Comparison of ENCODE assay signal across 10 cellular contexts in the genomic region with DNA sequence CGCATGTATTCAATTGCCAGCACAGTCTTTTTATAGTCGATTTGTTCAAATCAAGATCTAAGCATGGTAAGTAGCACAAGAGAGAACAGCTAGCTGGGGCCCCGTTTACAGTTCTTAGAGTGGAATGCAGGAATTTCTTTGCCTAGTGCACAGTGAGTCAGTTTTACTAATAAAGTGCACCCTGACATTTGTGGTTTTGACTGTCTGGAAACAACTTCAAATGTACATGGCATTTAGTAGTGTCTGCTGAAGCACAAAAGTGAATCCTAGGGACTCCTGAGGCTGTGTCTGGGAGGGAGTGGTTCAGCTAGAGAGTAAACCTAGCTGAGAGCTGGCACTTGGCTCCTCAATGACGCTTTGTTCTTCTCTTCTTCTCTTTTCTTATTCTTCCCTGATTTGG.
DNase-seq lines count a peak whose midpoint lies in the region; ATAC-seq and TF ChIP-seq lines count a peak whose summit lies in the region.
"Had no signal": no experiment of that assay in that cellular context is flagged by ENCODE, and none has a peak within 500 bp of the region (broad histone marks: within the 10 kb centered on the region; RNA-seq: fewer than 3 reads in every experiment).

No MANE protein-coding gene starts in this region.

- no peaks in the 10 kb centered on the region for H3K79me2 ChIP-seq in mammary epithelial cell (ENCODE audit: insufficient read depth, low read length)

- H4K20me1 ChIP-seq in mammary epithelial cell (ENCODE audit: insufficient read depth, low read length), result no peaks in the 10 kb centered on the region

- H2BK5ac ChIP-seq in mesenchymal stem cell (ENCODE audit: low read depth, low read length, poor library complexity, severe bottlenecking), result no peak overlapping the region

- no peak overlapping the region for H3K23ac ChIP-seq in mesenchymal stem cell (ENCODE audit: low read length in 2 of 2)

- intact Hi-C loops in mammary epithelial cell (cut with micrococcal nuclease), result loop anchor here (5.0 kb wide), 1 partner anchor 77 kb away; no protein-coding TSS in a partner anchor
- intact Hi-C loops in psoas muscle (cut with DNase I), result no loop called here

- H2AK5ac ChIP-seq in mesenchymal stem cell (ENCODE audit: low read length, severe bottlenecking), result no peak overlapping the region

- TF ChIP-seq CTCF in BJ (IDR thresholded peaks at IDR 0.05; ENCODE audit: insufficient read depth, low read depth, low read length) (no peak), mammary epithelial cell (conservative IDR thresholded peaks at IDR 0.05 in 1 of 2, IDR thresholded peaks at IDR 0.05 in 1 of 2; ENCODE audit: extremely low read depth in 1 of 2, insufficient read depth in 1 of 2, low read depth in 1 of 2, low read length in 2 of 2) (no peak), psoas muscle (IDR thresholded peaks at IDR 0.05) (no peak)

- dilution Hi-C loops in mammary epithelial cell (cut with HindIII; ENCODE audit: low sequenced_read_pairs), result loop anchor here (5.0 kb wide), 1 partner anchor 87 kb away; no protein-coding TSS in a partner anchor

- no peaks in the 10 kb centered on the region for H3K79me1 ChIP-seq in mesenchymal stem cell (replicated peaks; ENCODE audit: low read length, poor library complexity, severe bottlenecking)

- H3K4ac ChIP-seq in mesenchymal stem cell (ENCODE audit: low read depth in 1 of 2, low read length in 2 of 2), result no peak overlapping the region

- peaks cover 30% of the 10 kb centered on the region for H3K4me1 ChIP-seq in mammary epithelial cell (ENCODE audit: insufficient read depth, low read length)
- H3K4me1 ChIP-seq in mesenchymal stem cell (ENCODE audit: control insufficient read depth, insufficient read depth, low read depth, low read length), result peaks cover 14% of the 10 kb centered on the region
- H3K4me1 ChIP-seq in psoas muscle, result no peaks in the 10 kb centered on the region

- H3K27me3 ChIP-seq in BJ (ENCODE audit: control insufficient read depth, insufficient read depth, low read length) (no peaks in the 10 kb centered on the region), mammary epithelial cell (ENCODE audit: insufficient read depth, low read length) (no peaks in the 10 kb centered on the region), mesenchymal stem cell (ENCODE audit: control insufficient read depth in 1 of 2, insufficient read depth in 1 of 2, low read length in 2 of 2) (no peaks in the 10 kb centered on the region), psoas muscle (ENCODE audit: insufficient read depth in 3 of 3, low read length in 2 of 3) (no peaks in the 10 kb centered on the region)
- H3K27me3 ChIP-seq: gastroesophageal sphincter had no signal

- H2BK12ac ChIP-seq in mesenchymal stem cell (ENCODE audit: low read length in 2 of 2), result no peak overlapping the region

- ATAC-seq in HG02981 (IDR thresholded peaks at IDR 0.05; ENCODE audit: unreplicated experiment) (no peak), psoas muscle (no peak)
- ATAC-seq: gastroesophageal sphincter had no signal

- no TSS peak for BruUV-seq in mammary epithelial cell (replicated peaks; lab: Mats Ljungman, UMichigan)

- H3K36me3 ChIP-seq in BJ (ENCODE audit: control insufficient read depth, insufficient read depth, low read length), result no peaks in the 10 kb centered on the region
- H3K36me3 ChIP-seq in mammary epithelial cell (ENCODE audit: insufficient read depth, low read length), result no peaks in the 10 kb centered on the region
- no peaks in the 10 kb centered on the region for H3K36me3 ChIP-seq in mesenchymal stem cell (ENCODE audit: control insufficient read depth in 1 of 2, insufficient read depth in 2 of 2, low read depth in 1 of 2, low read length in 2 of 2)
- no peaks in the 10 kb centered on the region for H3K36me3 ChIP-seq in psoas muscle (ENCODE audit: insufficient read depth in 1 of 2, low read depth in 1 of 2)
- H3K36me3 ChIP-seq: gastroesophageal sphincter had no signal

- H3K4me2 ChIP-seq in mammary epithelial cell (ENCODE audit: insufficient read depth, low read depth, low read length), result peak overlapping the region; percentile 53
- no peak overlapping the region for H3K4me2 ChIP-seq in mesenchymal stem cell (ENCODE audit: low read length, poor library complexity, severe bottlenecking)

- H4K8ac ChIP-seq in mesenchymal stem cell (ENCODE audit: low read length), result no peak overlapping the region

- no peak overlapping the region for H4K91ac ChIP-seq in mesenchymal stem cell (ENCODE audit: low read length)

- no peak overlapping the region for H2BK15ac ChIP-seq in mesenchymal stem cell (ENCODE audit: low read depth, poor library complexity, severe bottlenecking)

- no peak overlapping the region for H3K9ac ChIP-seq in mammary epithelial cell (ENCODE audit: insufficient read depth, low read length)
- H3K9ac ChIP-seq in mesenchymal stem cell (ENCODE audit: low read length), result peak overlapping the region; percentile 28

- H3K9me3 ChIP-seq in mammary epithelial cell (replicated peaks; ENCODE audit: insufficient read depth, low read length) (no peaks in the 10 kb centered on the region), mesenchymal stem cell (ENCODE audit: control insufficient read depth, low read length) (no peaks in the 10 kb centered on the region), psoas muscle (no peaks in the 10 kb centered on the region)
- H3K9me3 ChIP-seq: gastroesophageal sphincter had no signal

- in situ Hi-C loops in mammary epithelial cell (cut with MboI; ENCODE audit: low sequenced_read_pairs in 2 of 2), result no loop called here

- H2AFZ ChIP-seq in mammary epithelial cell (ENCODE audit: low read depth, low read length) (no peak overlapping the region), mesenchymal stem cell (ENCODE audit: low read depth, low read length) (no peak overlapping the region)

- H3K18ac ChIP-seq in mesenchymal stem cell (ENCODE audit: low read depth in 1 of 2, low read length in 2 of 2), result no peak overlapping the region

- no peak overlapping the region for H2BK120ac ChIP-seq in mesenchymal stem cell (ENCODE audit: low read depth, low read length)

- no peak overlapping the region for H3K14ac ChIP-seq in mesenchymal stem cell (ENCODE audit: low read length in 2 of 2)

- CTCF ChIA-PET in BJ (lab: Yijun Ruan, JAX) (interaction anchor here (0.7 kb wide), 1 partner anchor 78 kb away, joined by 5 read pairs; no protein-coding TSS in a partner anchor), mammary epithelial cell (lab: Charles Lee; ENCODE audit: low non-redundant PET) (no interaction called here)

- WGBS in mammary epithelial cell (ENCODE audit: low coverage, missing lambda C conversion rate), result 18% methylated on average over 4 of the region's 4 CpGs
- WGBS in mesenchymal stem cell, result 7% methylated on average over 3 of the region's 4 CpGs
- WGBS in psoas muscle, 3 donors, result 50 to 73% (median 51%) methylated on average over 4 of the region's 4 CpGs

- DNase-seq in BJ (ENCODE audit: low read depth) (peak; percentile 95), M059J (ENCODE audit: low read depth) (peak; percentile 97), mammary epithelial cell (peak; percentile 93), mesenchymal stem cell (peak; percentile 99), HuH-7 (ENCODE audit: low spot score) (no peak), putamen (ENCODE audit: low spot score) (no peak), psoas muscle (no peak)
- DNase-seq: NCI-H774 had no signal

- no peak overlapping the region for H3K4me3 ChIP-seq in BJ (ENCODE audit: low read depth, low read length)
- no peak overlapping the region for H3K4me3 ChIP-seq in mammary epithelial cell (replicated peaks in 1 of 3; ENCODE audit: insufficient read depth in 1 of 3, low read depth in 2 of 3, low read length in 3 of 3)
- H3K4me3 ChIP-seq in mesenchymal stem cell (ENCODE audit: insufficient read depth in 1 of 2, low read depth in 1 of 2, low read length in 2 of 2), result no peak overlapping the region
- H3K4me3 ChIP-seq in psoas muscle, result no peak overlapping the region
- H3K4me3 ChIP-seq: gastroesophageal sphincter had no signal

- POLR2A ChIA-PET in BJ (lab: Charles Lee), result interaction anchor here (0.5 to 0.7 kb wide), 4 partner anchors 15 to 357 kb away, joined by 3 to 37 read pairs (median 4); no protein-coding TSS in a partner anchor

- peak overlapping the region; percentile 44 for H3K27ac ChIP-seq in mammary epithelial cell (ENCODE audit: insufficient read depth, low read depth, low read length)
- H3K27ac ChIP-seq in mesenchymal stem cell (ENCODE audit: low read length, poor library complexity, severe bottlenecking), result peak overlapping the region; percentile 97
- no peak overlapping the region for H3K27ac ChIP-seq in psoas muscle
- H3K27ac ChIP-seq: gastroesophageal sphincter had no signal

Comparison
In these comparisons a context has a peak if more than half of its experiments do, and no peak if none do; other contexts are left out.
1. DNase-seq: peak in BJ (single experiment), M059J (single experiment), mammary epithelial cell (single experiment) and mesenchymal stem cell (single experiment); none in HuH-7 (single experiment), putamen (single experiment) and psoas muscle (0 of 2).